Comparison of ENCODE assay signal across 4 cellular contexts in the genomic region with DNA sequence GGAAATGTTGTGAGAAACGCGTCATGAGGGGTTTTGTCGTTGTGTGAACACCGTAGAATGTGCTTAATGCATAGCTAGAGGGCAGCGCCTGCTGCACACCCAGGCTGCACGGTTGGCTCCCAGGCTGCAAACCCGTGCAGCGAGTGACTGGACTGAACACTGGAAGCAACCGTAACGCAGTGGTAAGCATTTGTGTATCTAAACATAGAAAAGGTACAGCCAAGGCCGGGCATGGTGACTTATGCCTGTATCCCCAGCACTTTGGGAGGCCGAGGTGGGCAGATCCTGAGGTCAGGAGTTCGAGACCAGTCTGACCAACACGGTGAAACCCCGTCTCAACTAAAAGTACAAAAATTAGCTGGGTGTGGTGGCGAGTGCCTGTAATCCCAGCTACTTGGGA. TPM values are rescaled to one million over a fixed set of nuclear protein-coding genes. Genes with fewer than 3 reads are reported as not detected.
"Had no signal": no experiment of that assay in that cellular context is flagged by ENCODE, and none has a peak within 500 bp of the region (broad histone marks: within the 10 kb centered on the region; RNA-seq: fewer than 3 reads in every experiment).

No MANE protein-coding gene starts in this region.

RNA-seq across cellular contexts. Expression of a gene that starts 10.1 kb away (rescaled TPM):
- total RNA-seq: NCI-H460, Right ventricle myocardium superior, SK-MEL-5 had no signal
- polyA plus RNA-seq: SK-N-SH had no signal

RNA-seq across cellular contexts. Expression of a gene that starts 25.4 kb away (rescaled TPM):
- total RNA-seq: NCI-H460 had no signal
- polyA plus RNA-seq: SK-N-SH had no signal

RNA-seq across cellular contexts. Expression of a gene that starts 25.7 kb away (rescaled TPM):
- total RNA-seq: NCI-H460, Right ventricle myocardium superior, SK-MEL-5 had no signal
- polyA plus RNA-seq: SK-N-SH had no signal

RNA-seq across cellular contexts. Expression of a gene that starts 55.2 kb away (rescaled TPM):
- total RNA-seq: Right ventricle myocardium superior had no signal
- polyA plus RNA-seq: SK-N-SH had no signal
